ENCODE assay signal across 18 cellular contexts in genomic region chr20:36180323-36180722, GRCh38. TPM values are rescaled to one million over a fixed set of nuclear protein-coding genes. Genes with fewer than 3 reads are reported as not detected.
A peak's percentile ranks its signal among the peaks of the same experiment; 100 is the strongest.
DNase-seq lines count a peak whose midpoint lies in the region; ATAC-seq, FAIRE-seq and TF ChIP-seq lines count a peak whose summit lies in the region.
"Had no signal": no experiment of that assay in that cellular context is flagged by ENCODE, and none has a peak within 500 bp of the region (broad histone marks: within the 10 kb centered on the region; RNA-seq: fewer than 3 reads in every experiment).

No MANE protein-coding gene starts in this region.

- H3K27me3 ChIP-seq in HepG2 (ENCODE audit: control insufficient read depth in 1 of 2, insufficient read depth in 2 of 2, low read length in 2 of 2), result no peaks in the 10 kb centered on the region
- no peaks in the 10 kb centered on the region for H3K27me3 ChIP-seq in right lobe of liver
- H3K27me3 ChIP-seq in osteoblast (ENCODE audit: insufficient read depth, low read length), result no peaks in the 10 kb centered on the region
- H3K27me3 ChIP-seq: BLaER1 had no signal

- no peak overlapping the region for H3K4me3 ChIP-seq in HepG2 (replicated peaks in 1 of 3; ENCODE audit: insufficient read depth in 1 of 3, low read depth in 2 of 3, low read length in 3 of 3)
- H3K4me3 ChIP-seq in right lobe of liver, result no peak overlapping the region
- H3K4me3 ChIP-seq in kidney (ENCODE audit: low read length in 2 of 2), result no peak overlapping the region
- H3K4me3 ChIP-seq in osteoblast (ENCODE audit: insufficient read depth, low read length), result no peak overlapping the region
- H3K4me3 ChIP-seq: A549, BLaER1, HAP-1 had no signal

- H3K27ac ChIP-seq in HepG2 (ENCODE audit: extremely low read length, insufficient read depth, low read length) (no peak overlapping the region), right lobe of liver (no peak overlapping the region), kidney (ENCODE audit: low read depth in 2 of 2, low read length in 2 of 2) (no peak overlapping the region), osteoblast (ENCODE audit: low read depth, low read length) (no peak overlapping the region)
- H3K27ac ChIP-seq: 22Rv1, A549, BLaER1 had no signal

- no peaks in the 10 kb centered on the region for H3K9me3 Mint-ChIP-seq in T-helper 2 cell treated with Interferon-gamma antibody and Interleukin-4, amounts not matched to agents 5 μg/mL and 100 μg/mL, for 36 hours
- no peaks in the 10 kb centered on the region for H3K9me3 Mint-ChIP-seq in activated T-cell treated with anti-CD3 and anti-CD28 coated beads, Interleukin-2, amount 50 U/mL, for 4 hours
- H3K9me3 Mint-ChIP-seq: CD14-positive monocyte; CD8-positive, alpha-beta T cell had no signal

- no peak for TF ChIP-seq RAD21 in HepG2 (CRISPR knock-in tag; IDR thresholded peaks at IDR 0.05)

- H3K9me3 ChIP-seq in HepG2 (ENCODE audit: low read length), result no peaks in the 10 kb centered on the region
- no peaks in the 10 kb centered on the region for H3K9me3 ChIP-seq in right lobe of liver
- H3K9me3 ChIP-seq in kidney (ENCODE audit: control insufficient read depth in 1 of 2, low read length in 2 of 2), result no peaks in the 10 kb centered on the region
- H3K9me3 ChIP-seq in osteoblast (ENCODE audit: low read depth, low read length), result no peaks in the 10 kb centered on the region
- H3K9me3 ChIP-seq: A549, BLaER1, HAP-1 had no signal

- H3K4me1 ChIP-seq in HepG2 (ENCODE audit: insufficient read depth, low read length) (peaks cover 38% of the 10 kb centered on the region), right lobe of liver (peaks cover 0 to 12% (median 0%) of the 10 kb centered on the region in 4 donors), kidney (ENCODE audit: control insufficient read depth in 1 of 2, insufficient read depth in 1 of 2, low read depth in 1 of 2, low read length in 2 of 2) (peaks cover 3% of the 10 kb centered on the region in 2 donors), osteoblast (ENCODE audit: insufficient read depth, low read length) (peaks cover 9% of the 10 kb centered on the region)
- H3K4me1 ChIP-seq: A549, HAP-1 had no signal

- H2AFZ ChIP-seq in HepG2 (ENCODE audit: low read length) (no peak overlapping the region), osteoblast (ENCODE audit: low read length) (no peak overlapping the region)

- no TSS peak for BruUV-seq in HepG2 (replicated peaks; lab: Mats Ljungman, UMichigan)

- H3K4me2 ChIP-seq in HepG2 (ENCODE audit: low read depth, low read length) (no peak overlapping the region), osteoblast (ENCODE audit: insufficient read depth, low read length) (no peak overlapping the region)
- H3K4me2 ChIP-seq: A549, BLaER1 had no signal

- TF ChIP-seq EP300 in HepG2 (IDR thresholded peaks at IDR 0.05; ENCODE audit: low read depth in 2 of 2, low read length in 2 of 2) (no peak), HepG2 (CRISPR knock-in tag; IDR thresholded peaks at IDR 0.05; ENCODE audit: borderline replicate concordance) (no peak)

- no peak for ATAC-seq in HepG2
- ATAC-seq in right lobe of liver, result no peak
- no peak for ATAC-seq in activated T-cell treated with anti-CD3 and anti-CD28 coated beads, Interleukin-2, amount 50 U/mL, for 4 hours
- ATAC-seq: A549; CD8-positive, alpha-beta T cell had no signal

- no peaks in the 10 kb centered on the region for H3K27me3 Mint-ChIP-seq in T-helper 2 cell treated with Interferon-gamma antibody and Interleukin-4, amounts not matched to agents 5 μg/mL and 100 μg/mL, for 36 hours (ENCODE audit: low read depth)
- H3K27me3 Mint-ChIP-seq in activated T-cell treated with anti-CD3 and anti-CD28 coated beads, Interleukin-2, amount 50 U/mL, for 4 hours (ENCODE audit: low read depth), result peaks cover 10% of the 10 kb centered on the region

- H3K27ac Mint-ChIP-seq in T-helper 2 cell treated with Interferon-gamma antibody and Interleukin-4, amounts not matched to agents 5 μg/mL and 100 μg/mL, for 36 hours, result no peak overlapping the region
- H3K27ac Mint-ChIP-seq: CD8-positive, alpha-beta T cell had no signal

- in situ Hi-C loops in HepG2 (cut with HindIII; ENCODE audit: extremely low pct_ligation_motif_present, low pct_unique_long_range_greater_than_20kb), result no loop called here

- H3K36me3 ChIP-seq in HepG2 (replicated peaks in 1 of 2; ENCODE audit: control insufficient read depth in 1 of 2, insufficient read depth in 2 of 2, low read length in 2 of 2) (peaks cover 21 to 37% of the 10 kb centered on the region in 2 experiments; a peak in 4 of 5 replicates), right lobe of liver (no peaks in the 10 kb centered on the region), kidney (ENCODE audit: control insufficient read depth in 1 of 2, insufficient read depth in 2 of 2, low read length in 2 of 2) (peaks cover 28 to 64% of the 10 kb centered on the region in 2 donors), osteoblast (ENCODE audit: insufficient read depth, low read length) (peaks cover 3% of the 10 kb centered on the region)

- H3K4me1 Mint-ChIP-seq in T-helper 2 cell treated with Interferon-gamma antibody and Interleukin-4, amounts not matched to agents 5 μg/mL and 100 μg/mL, for 36 hours (ENCODE audit: low read depth), result no peaks in the 10 kb centered on the region
- no peaks in the 10 kb centered on the region for H3K4me1 Mint-ChIP-seq in activated T-cell treated with anti-CD3 and anti-CD28 coated beads, Interleukin-2, amount 50 U/mL, for 4 hours (ENCODE audit: low read depth)

- POLR2A ChIA-PET in HepG2 (lab: Yijun Ruan, JAX), result interaction anchor here (0.6 kb wide), 1 partner anchor 282 kb away, joined by 3 read pairs; no protein-coding TSS in a partner anchor

- H3K4me3 Mint-ChIP-seq in T-helper 2 cell treated with Interferon-gamma antibody and Interleukin-4, amounts not matched to agents 5 μg/mL and 100 μg/mL, for 36 hours, result no peak overlapping the region
- H3K4me3 Mint-ChIP-seq in activated T-cell treated with anti-CD3 and anti-CD28 coated beads, Interleukin-2, amount 50 U/mL, for 4 hours, result no peak overlapping the region
- H3K4me3 Mint-ChIP-seq: CD14-positive monocyte; CD8-positive, alpha-beta T cell had no signal

- FAIRE-seq in HepG2 (lab: Jason Lieb, UNC) (no peak), kidney (lab: Jason Lieb, UNC) (no peak)
- FAIRE-seq: A549, H1 had no signal

- H4K20me1 ChIP-seq in HepG2 (ENCODE audit: insufficient read depth, low read length) (no peaks in the 10 kb centered on the region), osteoblast (ENCODE audit: insufficient read depth, low read length) (no peaks in the 10 kb centered on the region)
- H4K20me1 ChIP-seq: BLaER1 had no signal

- H3K36me3 Mint-ChIP-seq in T-helper 2 cell treated with Interferon-gamma antibody and Interleukin-4, amounts not matched to agents 5 μg/mL and 100 μg/mL, for 36 hours (ENCODE audit: low read depth), result no peaks in the 10 kb centered on the region
- H3K36me3 Mint-ChIP-seq in activated T-cell treated with anti-CD3 and anti-CD28 coated beads, Interleukin-2, amount 50 U/mL, for 4 hours (ENCODE audit: insufficient read depth), result no peaks in the 10 kb centered on the region
- H3K36me3 Mint-ChIP-seq: CD14-positive monocyte; CD8-positive, alpha-beta T cell had no signal

- no peak for DNase-seq in HepG2 (ENCODE audit: low spot score)
- no peak for DNase-seq in right lobe of liver
- peak; percentile 3 for DNase-seq in kidney
- peak; percentile 61 for DNase-seq in osteoblast (ENCODE audit: insufficient read length, low spot score, missing footprints)
- DNase-seq in T-helper 2 cell treated with Interferon-gamma antibody and Interleukin-4, amounts not matched to agents 5 μg/mL and 100 μg/mL, for 36 hours (ENCODE audit: low spot score), result no peak
- DNase-seq in activated T-cell treated with anti-CD3 and anti-CD28 coated beads, Interleukin-2, amount 50 U/mL, for 4 hours, result no peak
- DNase-seq in mesenteric fat pad (ENCODE audit: low spot score), result no peak
- DNase-seq: AML-193; Calu3; CD8-positive, alpha-beta T cell; DMS79 treated with DMSO at 0.1 percent for 48 hours; GF-D8 had no signal

- CTCF ChIA-PET in HepG2 (lab: Yijun Ruan, JAX; ENCODE audit: low intra/inter-chr PET ratio, low total read pairs), result no interaction called here

- intact Hi-C loops in HepG2 (cut with micrococcal nuclease; ENCODE audit: unreplicated experiment) (no loop called here), right lobe of liver (cut with DNase I) (no loop called here), kidney (cut with DNase I) (no loop called here)

- no peak for TF ChIP-seq POLR2A in HepG2 (IDR thresholded peaks at IDR 0.05; ENCODE audit: insufficient read depth in 1 of 2, low read depth in 2 of 2, low read length in 2 of 2)
- TF ChIP-seq POLR2A in right lobe of liver (IDR thresholded peaks at IDR 0.05), result no peak

- no peak overlapping the region for H3K9ac ChIP-seq in HepG2 (ENCODE audit: insufficient read depth, low read depth, low read length)
- no peak overlapping the region for H3K9ac ChIP-seq in kidney (ENCODE audit: low read length in 2 of 2)
- H3K9ac ChIP-seq: BLaER1 had no signal

- H3K79me2 ChIP-seq in HepG2 (ENCODE audit: insufficient read depth, low read length), result no peaks in the 10 kb centered on the region
- H3K79me2 ChIP-seq in osteoblast (ENCODE audit: insufficient read depth, low read length), result no peaks in the 10 kb centered on the region

- TF ChIP-seq CTCF in HepG2 (CRISPR knock-in tag; IDR thresholded peaks at IDR 0.05) (no peak), right lobe of liver (IDR thresholded peaks at IDR 0.05) (no peak), kidney (IDR thresholded peaks at IDR 0.05; ENCODE audit: borderline replicate concordance, extremely low read depth, insufficient read depth) (no peak), osteoblast (IDR thresholded peaks at IDR 0.05; ENCODE audit: extremely low read depth, low read depth, low read length) (no peak)

RNA-seq across cellular contexts. Expression of gene EPB41L1, which starts 25.8 kb away (rescaled TPM):
- total RNA-seq in HepG2 (2016; rRNA removed; fragmentation: Illumina TruSeq; extraction: Trizol), result 16.7 and 20.8 TPM in 2 replicates
- 17.4 and 17.7 TPM in 2 replicates for total RNA-seq in HepG2 (2016; cell fraction: cytosol; rRNA removed; fragmentation: Illumina TruSeq; extraction: Trizol; ENCODE audit: low read depth)
- 14.4 and 18.0 TPM in 2 replicates for total RNA-seq in HepG2 (2016; cell fraction: insoluble cytoplasmic fraction; rRNA removed; fragmentation: Illumina TruSeq; extraction: Trizol)
- 56.5 and 60.6 TPM in 2 replicates for total RNA-seq in HepG2 (2016; cell fraction: membrane; rRNA removed; fragmentation: Illumina TruSeq; extraction: Trizol)
- 12.9 and 17.3 TPM in 2 replicates for total RNA-seq in HepG2 (2016; cell fraction: nucleus; rRNA removed; fragmentation: Illumina TruSeq; extraction: Trizol)
- 39.0 and 53.0 TPM in 2 replicates for polyA plus RNA-seq in HepG2 (2011; rRNA removed)
- polyA plus RNA-seq in HepG2 (2011; cell fraction: cytosol; rRNA removed), result 32.6 and 36.6 TPM in 2 replicates
- polyA plus RNA-seq in HepG2 (2011; cell fraction: nucleus; rRNA removed), result 28.0 and 46.3 TPM in 2 replicates
- polyA plus RNA-seq in HepG2 (2012), result 66.5 and 66.8 TPM in 2 replicates
- polyA plus RNA-seq in HepG2 (2016; cell fraction: cytosol; fragmentation: Illumina TruSeq; extraction: Trizol; ENCODE audit: low read depth), result 51.2 and 58.4 TPM in 2 replicates
- polyA plus RNA-seq in HepG2 (2016; cell fraction: insoluble cytoplasmic fraction; fragmentation: Illumina TruSeq; extraction: Trizol; ENCODE audit: low read depth), result 34.8 and 53.2 TPM in 2 replicates
- 96.9 and 114 TPM in 2 replicates for polyA plus RNA-seq in HepG2 (2016; cell fraction: membrane; fragmentation: Illumina TruSeq; extraction: Trizol; ENCODE audit: low read depth)
- polyA plus RNA-seq in HepG2 (2016; cell fraction: nucleus; fragmentation: Illumina TruSeq; extraction: Trizol; ENCODE audit: insufficient read depth, low read depth), result 24.4 and 28.5 TPM in 2 replicates
- 15.0 and 50.3 TPM in 2 replicates for polyA minus RNA-seq in HepG2 (2011; rRNA and poly(A)+ RNA removed; ENCODE audit: low replicate concordance)
- 28.8 and 48.7 TPM in 2 replicates for polyA minus RNA-seq in HepG2 (2011; cell fraction: cytosol; rRNA and poly(A)+ RNA removed)
- polyA minus RNA-seq in HepG2 (2011; cell fraction: nucleus; rRNA and poly(A)+ RNA removed), result 20.4 and 20.9 TPM in 2 replicates
- total RNA-seq in right lobe of liver, result 10 to 100 TPM in 1 of 6 experiments, 1 to 10 TPM in 5; 3.1 to 13.2 (median 5.3) TPM
- 230 TPM for total RNA-seq in kidney
- 53.2 TPM for polyA plus RNA-seq in kidney (ENCODE audit: insufficient read depth, low read depth, low replicate concordance)
- 26.8 and 32.4 TPM in 2 replicates for total RNA-seq in osteoblast
- under 1 TPM; 0.22 to 0.50 (median 0.33) TPM for total RNA-seq in activated T-cell treated with anti-CD3 and anti-CD28 coated beads, Interleukin-2, amount 50 U/mL, for 4 hours
- total RNA-seq in mesenteric fat pad, result 59.7 TPM
- polyA plus RNA-seq: CD14-positive monocyte had no signal

RNA-seq across cellular contexts. Expression of gene AAR2, which starts 56.0 kb away (rescaled TPM):
- total RNA-seq in HepG2 (2016; rRNA removed; fragmentation: Illumina TruSeq; extraction: Trizol) (46.2 and 56.5 TPM in 2 replicates), right lobe of liver (10 to 100 TPM; 11.8 to 16.7 (median 13.5) TPM), kidney (27.8 TPM), osteoblast (28.3 and 29.0 TPM in 2 replicates), mesenteric fat pad (27.1 TPM)
- total RNA-seq in HepG2 (2016; cell fraction: cytosol; rRNA removed; fragmentation: Illumina TruSeq; extraction: Trizol; ENCODE audit: low read depth), result 6.6 and 7.3 TPM in 2 replicates
- 45.1 and 55.7 TPM in 2 replicates for total RNA-seq in HepG2 (2016; cell fraction: insoluble cytoplasmic fraction; rRNA removed; fragmentation: Illumina TruSeq; extraction: Trizol)
- total RNA-seq in HepG2 (2016; cell fraction: membrane; rRNA removed; fragmentation: Illumina TruSeq; extraction: Trizol), result 15.6 and 16.1 TPM in 2 replicates
- 31.3 and 35.6 TPM in 2 replicates for total RNA-seq in HepG2 (2016; cell fraction: nucleus; rRNA removed; fragmentation: Illumina TruSeq; extraction: Trizol)
- polyA plus RNA-seq in HepG2 (2011; rRNA removed) (45.2 and 50.5 TPM in 2 replicates), kidney (ENCODE audit: insufficient read depth, low read depth, low replicate concordance) (29.7 TPM)
- 37.7 and 43.1 TPM in 2 replicates for polyA plus RNA-seq in HepG2 (2011; cell fraction: cytosol; rRNA removed)
- polyA plus RNA-seq in HepG2 (2011; cell fraction: nucleus; rRNA removed), result 28.8 and 29.0 TPM in 2 replicates
- polyA plus RNA-seq in HepG2 (2012), result 29.3 and 35.7 TPM in 2 replicates
- 4.9 and 5.0 TPM in 2 replicates for polyA plus RNA-seq in HepG2 (2016; cell fraction: cytosol; fragmentation: Illumina TruSeq; extraction: Trizol; ENCODE audit: low read depth)
- 57.6 and 57.7 TPM in 2 replicates for polyA plus RNA-seq in HepG2 (2016; cell fraction: insoluble cytoplasmic fraction; fragmentation: Illumina TruSeq; extraction: Trizol; ENCODE audit: low read depth)
- 9.6 and 9.7 TPM in 2 replicates for polyA plus RNA-seq in HepG2 (2016; cell fraction: membrane; fragmentation: Illumina TruSeq; extraction: Trizol; ENCODE audit: low read depth)
- 41.9 and 45.1 TPM in 2 replicates for polyA plus RNA-seq in HepG2 (2016; cell fraction: nucleus; fragmentation: Illumina TruSeq; extraction: Trizol; ENCODE audit: insufficient read depth, low read depth)
- 89.7 and 103 TPM in 2 replicates for polyA minus RNA-seq in HepG2 (2011; rRNA and poly(A)+ RNA removed; ENCODE audit: low replicate concordance)
- 24.4 and 25.0 TPM in 2 replicates for polyA minus RNA-seq in HepG2 (2011; cell fraction: cytosol; rRNA and poly(A)+ RNA removed)
- 26.8 and 34.2 TPM in 2 replicates for polyA minus RNA-seq in HepG2 (2011; cell fraction: nucleus; rRNA and poly(A)+ RNA removed)
- 10 to 100 TPM; 43.8 to 47.8 (median 45.6) TPM for total RNA-seq in activated T-cell treated with anti-CD3 and anti-CD28 coated beads, Interleukin-2, amount 50 U/mL, for 4 hours

Comparison
In these comparisons a context has a peak if more than half of its experiments do, and no peak if none do; other contexts are left out.
1. DNase-seq: peak in kidney (single experiment) and osteoblast (single experiment); none in HepG2 (single experiment), right lobe of liver (0 of 3), T-helper 2 cell treated with Interferon-gamma antibody and Interleukin-4, amounts not matched to agents 5 μg/mL and 100 μg/mL, for 36 hours (single experiment), activated T-cell treated with anti-CD3 and anti-CD28 coated beads, Interleukin-2, amount 50 U/mL, for 4 hours (single experiment) and mesenteric fat pad (single experiment).